In the genomic region with DNA sequence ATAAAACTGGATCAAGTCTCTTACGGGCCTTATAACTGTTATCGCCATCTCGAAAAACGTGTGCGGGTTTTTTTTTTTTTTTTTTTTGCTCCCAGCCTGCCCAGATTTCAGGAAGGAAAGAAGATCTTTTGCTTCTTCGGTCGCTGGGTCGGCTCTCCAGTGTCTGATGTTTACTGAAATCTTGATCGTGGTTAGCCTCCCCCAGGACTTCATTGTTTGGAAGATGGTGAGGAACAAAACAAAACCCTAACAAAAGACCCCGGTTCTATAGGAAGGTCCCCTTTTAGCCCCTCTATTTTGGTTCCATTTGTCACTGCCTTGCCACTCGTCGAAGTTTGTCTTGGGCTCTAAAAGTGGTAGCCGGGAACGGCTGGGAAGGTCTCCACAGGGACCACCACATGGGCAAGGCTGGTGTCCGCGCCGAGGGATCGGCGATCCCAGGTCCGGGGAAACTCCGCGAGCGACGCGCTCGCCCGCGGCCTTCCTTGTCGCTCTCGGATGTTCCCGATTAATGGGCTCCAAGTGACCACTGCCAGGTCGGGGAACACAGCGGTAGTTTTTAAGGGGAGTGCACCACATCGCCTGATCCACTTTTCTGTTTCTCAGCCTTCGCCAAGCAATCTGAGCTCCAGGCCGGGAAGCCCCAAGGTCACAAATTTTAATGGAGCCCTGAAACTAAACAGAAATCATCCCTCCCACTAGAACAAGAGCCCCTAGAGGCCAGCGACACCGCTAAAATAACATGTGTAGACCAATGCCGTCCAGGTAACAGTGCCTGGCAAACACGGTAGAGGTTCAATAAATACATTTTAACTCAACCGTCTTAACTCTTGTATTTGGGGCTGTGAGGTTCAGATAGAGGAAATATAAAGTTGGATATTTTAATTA, we compare ENCODE assay signal across 1 cellular context.
TF ChIP-seq lines count a peak whose summit lies in the region.

No MANE protein-coding gene starts in this region.

TF ChIP-seq in HepG2, 621 proteins besides CTCF, POLR2A, EP300 and RAD21 (continued from another document and continues in another):
- TF ChIP-seq, protein P1, sequence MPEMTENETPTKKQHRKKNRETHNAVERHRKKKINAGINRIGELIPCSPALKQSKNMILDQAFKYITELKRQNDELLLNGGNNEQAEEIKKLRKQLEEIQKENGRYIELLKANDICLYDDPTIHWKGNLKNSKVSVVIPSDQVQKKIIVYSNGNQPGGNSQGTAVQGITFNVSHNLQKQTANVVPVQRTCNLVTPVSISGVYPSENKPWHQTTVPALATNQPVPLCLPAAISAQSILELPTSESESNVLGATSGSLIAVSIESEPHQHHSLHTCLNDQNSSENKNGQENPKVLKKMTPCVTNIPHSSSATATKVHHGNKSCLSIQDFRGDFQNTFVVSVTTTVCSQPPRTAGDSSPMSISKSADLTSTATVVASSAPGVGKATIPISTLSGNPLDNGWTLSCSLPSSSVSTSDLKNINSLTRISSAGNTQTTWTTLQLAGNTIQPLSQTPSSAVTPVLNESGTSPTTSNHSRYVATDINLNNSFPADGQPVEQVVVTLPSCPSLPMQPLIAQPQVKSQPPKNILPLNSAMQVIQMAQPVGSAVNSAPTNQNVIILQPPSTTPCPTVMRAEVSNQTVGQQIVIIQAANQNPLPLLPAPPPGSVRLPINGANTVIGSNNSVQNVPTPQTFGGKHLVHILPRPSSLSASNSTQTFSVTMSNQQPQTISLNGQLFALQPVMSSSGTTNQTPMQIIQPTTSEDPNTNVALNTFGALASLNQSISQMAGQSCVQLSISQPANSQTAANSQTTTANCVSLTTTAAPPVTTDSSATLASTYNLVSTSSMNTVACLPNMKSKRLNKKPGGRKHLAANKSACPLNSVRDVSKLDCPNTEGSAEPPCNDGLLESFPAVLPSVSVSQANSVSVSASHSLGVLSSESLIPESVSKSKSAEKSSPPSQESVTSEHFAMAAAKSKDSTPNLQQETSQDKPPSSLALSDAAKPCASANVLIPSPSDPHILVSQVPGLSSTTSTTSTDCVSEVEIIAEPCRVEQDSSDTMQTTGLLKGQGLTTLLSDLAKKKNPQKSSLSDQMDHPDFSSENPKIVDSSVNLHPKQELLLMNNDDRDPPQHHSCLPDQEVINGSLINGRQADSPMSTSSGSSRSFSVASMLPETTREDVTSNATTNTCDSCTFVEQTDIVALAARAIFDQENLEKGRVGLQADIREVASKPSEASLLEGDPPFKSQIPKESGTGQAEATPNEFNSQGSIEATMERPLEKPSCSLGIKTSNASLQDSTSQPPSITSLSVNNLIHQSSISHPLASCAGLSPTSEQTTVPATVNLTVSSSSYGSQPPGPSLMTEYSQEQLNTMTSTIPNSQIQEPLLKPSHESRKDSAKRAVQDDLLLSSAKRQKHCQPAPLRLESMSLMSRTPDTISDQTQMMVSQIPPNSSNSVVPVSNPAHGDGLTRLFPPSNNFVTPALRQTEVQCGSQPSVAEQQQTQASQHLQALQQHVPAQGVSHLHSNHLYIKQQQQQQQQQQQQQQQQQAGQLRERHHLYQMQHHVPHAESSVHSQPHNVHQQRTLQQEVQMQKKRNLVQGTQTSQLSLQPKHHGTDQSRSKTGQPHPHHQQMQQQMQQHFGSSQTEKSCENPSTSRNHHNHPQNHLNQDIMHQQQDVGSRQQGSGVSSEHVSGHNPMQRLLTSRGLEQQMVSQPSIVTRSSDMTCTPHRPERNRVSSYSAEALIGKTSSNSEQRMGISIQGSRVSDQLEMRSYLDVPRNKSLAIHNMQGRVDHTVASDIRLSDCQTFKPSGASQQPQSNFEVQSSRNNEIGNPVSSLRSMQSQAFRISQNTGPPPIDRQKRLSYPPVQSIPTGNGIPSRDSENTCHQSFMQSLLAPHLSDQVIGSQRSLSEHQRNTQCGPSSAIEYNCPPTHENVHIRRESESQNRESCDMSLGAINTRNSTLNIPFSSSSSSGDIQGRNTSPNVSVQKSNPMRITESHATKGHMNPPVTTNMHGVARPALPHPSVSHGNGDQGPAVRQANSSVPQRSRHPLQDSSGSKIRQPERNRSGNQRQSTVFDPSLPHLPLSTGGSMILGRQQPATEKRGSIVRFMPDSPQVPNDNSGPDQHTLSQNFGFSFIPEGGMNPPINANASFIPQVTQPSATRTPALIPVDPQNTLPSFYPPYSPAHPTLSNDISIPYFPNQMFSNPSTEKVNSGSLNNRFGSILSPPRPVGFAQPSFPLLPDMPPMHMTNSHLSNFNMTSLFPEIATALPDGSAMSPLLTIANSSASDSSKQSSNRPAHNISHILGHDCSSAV (CRISPR knock-in tag; IDR thresholded peaks at IDR 0.05; ENCODE audit: borderline replicate concordance): no peak
- TF ChIP-seq ZNF17 (CRISPR knock-in tag; IDR thresholded peaks at IDR 0.05) (no peak), JARID2 (CRISPR knock-in tag; IDR thresholded peaks at IDR 0.05; ENCODE audit: insufficient replicate concordance) (peak; percentile 4), RBFOX2 (IDR thresholded peaks at IDR 0.05; ENCODE audit: low read depth, low read length) (no peak; the same call in 1 of the 2 replicates), RARG (CRISPR knock-in tag; IDR thresholded peaks at IDR 0.05; ENCODE audit: low read depth) (no peak), ATAD3A (CRISPR knock-in tag; IDR thresholded peaks at IDR 0.05) (no peak), NR2C2 (CRISPR knock-in tag; IDR thresholded peaks at IDR 0.05; ENCODE audit: borderline replicate concordance) (no peak; the same call in 1 of the 2 replicates), HNRNPUL1 (IDR thresholded peaks at IDR 0.05; ENCODE audit: low read depth, low read length) (no peak), ATM (IDR thresholded peaks at IDR 0.05; ENCODE audit: borderline replicate concordance) (no peak), ATF7 (IDR thresholded peaks at IDR 0.05) (no peak), ATF7 (CRISPR knock-in tag; IDR thresholded peaks at IDR 0.05) (no peak), ZNF124 (CRISPR knock-in tag; IDR thresholded peaks at IDR 0.05) (no peak), PITX1 (CRISPR knock-in tag; IDR thresholded peaks at IDR 0.05) (no peak; the same call in 1 of the 2 replicates), KLF6 (CRISPR knock-in tag; IDR thresholded peaks at IDR 0.05) (no peak; the same call in 1 of the 2 replicates), SNAI1 (CRISPR knock-in tag; IDR thresholded peaks at IDR 0.05; ENCODE audit: borderline replicate concordance) (peak; percentile 60; the same call in 1 of the 2 replicates)
- TF ChIP-seq, protein P2, sequence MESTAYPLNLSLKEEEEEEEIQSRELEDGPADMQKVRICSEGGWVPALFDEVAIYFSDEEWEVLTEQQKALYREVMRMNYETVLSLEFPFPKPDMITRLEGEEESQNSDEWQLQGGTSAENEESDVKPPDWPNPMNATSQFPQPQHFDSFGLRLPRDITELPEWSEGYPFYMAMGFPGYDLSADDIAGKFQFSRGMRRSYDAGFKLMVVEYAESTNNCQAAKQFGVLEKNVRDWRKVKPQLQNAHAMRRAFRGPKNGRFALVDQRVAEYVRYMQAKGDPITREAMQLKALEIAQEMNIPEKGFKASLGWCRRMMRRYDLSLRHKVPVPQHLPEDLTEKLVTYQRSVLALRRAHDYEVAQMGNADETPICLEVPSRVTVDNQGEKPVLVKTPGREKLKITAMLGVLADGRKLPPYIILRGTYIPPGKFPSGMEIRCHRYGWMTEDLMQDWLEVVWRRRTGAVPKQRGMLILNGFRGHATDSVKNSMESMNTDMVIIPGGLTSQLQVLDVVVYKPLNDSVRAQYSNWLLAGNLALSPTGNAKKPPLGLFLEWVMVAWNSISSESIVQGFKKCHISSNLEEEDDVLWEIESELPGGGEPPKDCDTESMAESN (CRISPR knock-in tag; conservative IDR thresholded peaks at IDR 0.05): no peak
- TF ChIP-seq, protein P3, sequence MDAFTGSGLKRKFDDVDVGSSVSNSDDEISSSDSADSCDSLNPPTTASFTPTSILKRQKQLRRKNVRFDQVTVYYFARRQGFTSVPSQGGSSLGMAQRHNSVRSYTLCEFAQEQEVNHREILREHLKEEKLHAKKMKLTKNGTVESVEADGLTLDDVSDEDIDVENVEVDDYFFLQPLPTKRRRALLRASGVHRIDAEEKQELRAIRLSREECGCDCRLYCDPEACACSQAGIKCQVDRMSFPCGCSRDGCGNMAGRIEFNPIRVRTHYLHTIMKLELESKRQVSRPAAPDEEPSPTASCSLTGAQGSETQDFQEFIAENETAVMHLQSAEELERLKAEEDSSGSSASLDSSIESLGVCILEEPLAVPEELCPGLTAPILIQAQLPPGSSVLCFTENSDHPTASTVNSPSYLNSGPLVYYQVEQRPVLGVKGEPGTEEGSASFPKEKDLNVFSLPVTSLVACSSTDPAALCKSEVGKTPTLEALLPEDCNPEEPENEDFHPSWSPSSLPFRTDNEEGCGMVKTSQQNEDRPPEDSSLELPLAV (CRISPR knock-in tag; conservative IDR thresholded peaks at IDR 0.05; ENCODE audit: low read depth): no peak
- TF ChIP-seq, protein P4, sequence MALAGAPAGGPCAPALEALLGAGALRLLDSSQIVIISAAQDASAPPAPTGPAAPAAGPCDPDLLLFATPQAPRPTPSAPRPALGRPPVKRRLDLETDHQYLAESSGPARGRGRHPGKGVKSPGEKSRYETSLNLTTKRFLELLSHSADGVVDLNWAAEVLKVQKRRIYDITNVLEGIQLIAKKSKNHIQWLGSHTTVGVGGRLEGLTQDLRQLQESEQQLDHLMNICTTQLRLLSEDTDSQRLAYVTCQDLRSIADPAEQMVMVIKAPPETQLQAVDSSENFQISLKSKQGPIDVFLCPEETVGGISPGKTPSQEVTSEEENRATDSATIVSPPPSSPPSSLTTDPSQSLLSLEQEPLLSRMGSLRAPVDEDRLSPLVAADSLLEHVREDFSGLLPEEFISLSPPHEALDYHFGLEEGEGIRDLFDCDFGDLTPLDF (CRISPR knock-in tag; IDR thresholded peaks at IDR 0.05): no peak
- TF ChIP-seq, protein P5, sequence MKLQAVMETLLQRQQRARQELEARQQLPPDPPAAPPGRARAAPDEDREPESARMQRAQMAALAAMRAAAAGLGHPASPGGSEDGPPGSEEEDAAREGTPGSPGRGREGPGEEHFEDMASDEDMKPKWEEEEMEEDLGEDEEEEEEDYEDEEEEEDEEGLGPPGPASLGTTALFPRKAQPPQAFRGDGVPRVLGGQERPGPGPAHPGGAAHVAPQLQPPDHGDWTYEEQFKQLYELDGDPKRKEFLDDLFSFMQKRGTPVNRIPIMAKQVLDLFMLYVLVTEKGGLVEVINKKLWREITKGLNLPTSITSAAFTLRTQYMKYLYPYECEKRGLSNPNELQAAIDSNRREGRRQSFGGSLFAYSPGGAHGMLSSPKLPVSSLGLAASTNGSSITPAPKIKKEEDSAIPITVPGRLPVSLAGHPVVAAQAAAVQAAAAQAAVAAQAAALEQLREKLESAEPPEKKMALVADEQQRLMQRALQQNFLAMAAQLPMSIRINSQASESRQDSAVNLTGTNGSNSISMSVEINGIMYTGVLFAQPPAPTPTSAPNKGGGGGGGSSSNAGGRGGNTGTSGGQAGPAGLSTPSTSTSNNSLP (IDR thresholded peaks at IDR 0.05; ENCODE audit: low read depth, low read length): peak; percentile 80; the same call in 1 of the 2 replicates
- TF ChIP-seq, protein P6, sequence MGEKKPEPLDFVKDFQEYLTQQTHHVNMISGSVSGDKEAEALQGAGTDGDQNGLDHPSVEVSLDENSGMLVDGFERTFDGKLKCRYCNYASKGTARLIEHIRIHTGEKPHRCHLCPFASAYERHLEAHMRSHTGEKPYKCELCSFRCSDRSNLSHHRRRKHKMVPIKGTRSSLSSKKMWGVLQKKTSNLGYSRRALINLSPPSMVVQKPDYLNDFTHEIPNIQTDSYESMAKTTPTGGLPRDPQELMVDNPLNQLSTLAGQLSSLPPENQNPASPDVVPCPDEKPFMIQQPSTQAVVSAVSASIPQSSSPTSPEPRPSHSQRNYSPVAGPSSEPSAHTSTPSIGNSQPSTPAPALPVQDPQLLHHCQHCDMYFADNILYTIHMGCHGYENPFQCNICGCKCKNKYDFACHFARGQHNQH (CRISPR knock-in tag; IDR thresholded peaks at IDR 0.05): peak; percentile 29; the same call in 1 of the 2 replicates
- TF ChIP-seq, protein P7, sequence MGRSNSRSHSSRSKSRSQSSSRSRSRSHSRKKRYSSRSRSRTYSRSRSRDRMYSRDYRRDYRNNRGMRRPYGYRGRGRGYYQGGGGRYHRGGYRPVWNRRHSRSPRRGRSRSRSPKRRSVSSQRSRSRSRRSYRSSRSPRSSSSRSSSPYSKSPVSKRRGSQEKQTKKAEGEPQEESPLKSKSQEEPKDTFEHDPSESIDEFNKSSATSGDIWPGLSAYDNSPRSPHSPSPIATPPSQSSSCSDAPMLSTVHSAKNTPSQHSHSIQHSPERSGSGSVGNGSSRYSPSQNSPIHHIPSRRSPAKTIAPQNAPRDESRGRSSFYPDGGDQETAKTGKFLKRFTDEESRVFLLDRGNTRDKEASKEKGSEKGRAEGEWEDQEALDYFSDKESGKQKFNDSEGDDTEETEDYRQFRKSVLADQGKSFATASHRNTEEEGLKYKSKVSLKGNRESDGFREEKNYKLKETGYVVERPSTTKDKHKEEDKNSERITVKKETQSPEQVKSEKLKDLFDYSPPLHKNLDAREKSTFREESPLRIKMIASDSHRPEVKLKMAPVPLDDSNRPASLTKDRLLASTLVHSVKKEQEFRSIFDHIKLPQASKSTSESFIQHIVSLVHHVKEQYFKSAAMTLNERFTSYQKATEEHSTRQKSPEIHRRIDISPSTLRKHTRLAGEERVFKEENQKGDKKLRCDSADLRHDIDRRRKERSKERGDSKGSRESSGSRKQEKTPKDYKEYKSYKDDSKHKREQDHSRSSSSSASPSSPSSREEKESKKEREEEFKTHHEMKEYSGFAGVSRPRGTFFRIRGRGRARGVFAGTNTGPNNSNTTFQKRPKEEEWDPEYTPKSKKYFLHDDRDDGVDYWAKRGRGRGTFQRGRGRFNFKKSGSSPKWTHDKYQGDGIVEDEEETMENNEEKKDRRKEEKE (IDR thresholded peaks at IDR 0.05): no peak
